In the genomic region with DNA sequence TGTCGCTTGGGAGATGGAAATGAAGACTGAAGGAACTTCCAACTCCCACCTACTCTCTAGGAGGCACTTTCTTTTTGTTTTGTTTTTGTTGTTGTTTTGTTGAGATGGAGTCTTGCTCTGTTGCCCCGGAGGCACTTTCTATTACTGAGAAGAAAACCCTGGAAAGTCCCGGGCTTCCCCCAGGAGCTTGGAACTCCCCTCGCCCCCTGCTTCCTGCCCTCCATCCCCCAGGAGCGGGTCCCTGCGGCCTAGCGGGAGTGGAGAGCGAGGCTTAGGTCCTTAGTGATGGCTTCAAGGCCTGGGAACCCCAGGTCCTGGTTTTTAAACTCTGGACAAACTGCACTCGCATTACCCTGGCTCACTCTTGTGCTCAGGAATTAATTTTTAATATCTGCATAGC, we compare ENCODE assay signal across 22 cellular contexts.
DNase-seq lines count a peak whose midpoint lies in the region; ATAC-seq, FAIRE-seq and TF ChIP-seq lines count a peak whose summit lies in the region.
"Had no signal": no experiment of that assay in that cellular context is flagged by ENCODE, and none has a peak within 500 bp of the region (broad histone marks: within the 10 kb centered on the region; RNA-seq: fewer than 3 reads in every experiment).

No MANE protein-coding gene starts in this region.

- H3K79me2 ChIP-seq in MM.1S (ENCODE audit: low read length), result no peaks in the 10 kb centered on the region
- no peaks in the 10 kb centered on the region for H3K79me2 ChIP-seq in H1 (ENCODE audit: control insufficient read depth in 1 of 2, insufficient read depth in 2 of 2, low read length in 2 of 2)

- H2BK15ac ChIP-seq in H1 (ENCODE audit: low read length), result no peak overlapping the region

- H4K5ac ChIP-seq in H1 (ENCODE audit: insufficient read length, low read depth, low read length), result no peak overlapping the region

- H3K9me3 ChIP-seq in MM.1S (replicated peaks; ENCODE audit: insufficient read depth, low read length), result no peaks in the 10 kb centered on the region
- H3K9me3 ChIP-seq in H1 (ENCODE audit: insufficient read depth in 2 of 2, low read depth in 1 of 2, low read length in 1 of 2), result 0 out of 4 replicates have a peak, but pooled peaks cover 0 to under 1% of the 10 kb centered on the region in 2 experiments
- H3K9me3 ChIP-seq in psoas muscle, result no peaks in the 10 kb centered on the region
- no peaks in the 10 kb centered on the region for H3K9me3 ChIP-seq in effector memory CD4-positive, alpha-beta T cell (ENCODE audit: control insufficient read depth, low read length)
- H3K9me3 ChIP-seq: BE2C had no signal

- H3K4me3 ChIP-seq in MM.1S (ENCODE audit: low read length) (peak overlapping the region; percentile 50), H1 (ENCODE audit: extremely low read depth in 1 of 4, insufficient read depth in 2 of 4, low read depth in 3 of 4, low read length in 4 of 4) (no peak overlapping the region), psoas muscle (no peak overlapping the region)
- H3K4me3 ChIP-seq in effector memory CD4-positive, alpha-beta T cell (ENCODE audit: insufficient read depth, low read depth, low read length, poor library complexity, severe bottlenecking), result no peak overlapping the region
- H3K4me3 ChIP-seq: A549; BLaER1 treated with 17β-estradiol and CSF1 and Interleukin-3, amounts not matched to agents 10 nM and 100 nM had no signal

- no peak for TF ChIP-seq EP300 in H1 (IDR thresholded peaks at IDR 0.05; ENCODE audit: borderline replicate concordance in 1 of 2, low read depth in 2 of 2, low read length in 2 of 2)

- H4K91ac ChIP-seq in H1 (replicated peaks; ENCODE audit: insufficient read length, low read length), result no peak overlapping the region

- H3K36me3 ChIP-seq in MM.1S (replicated peaks; ENCODE audit: insufficient read depth, low read length) (no peaks in the 10 kb centered on the region), H1 (ENCODE audit: control insufficient read depth in 2 of 4, insufficient read depth in 4 of 4, low read length in 3 of 4) (no peaks in the 10 kb centered on the region), psoas muscle (ENCODE audit: insufficient read depth in 1 of 2, low read depth in 1 of 2) (no peaks in the 10 kb centered on the region)
- no peaks in the 10 kb centered on the region for H3K36me3 ChIP-seq in effector memory CD4-positive, alpha-beta T cell (ENCODE audit: control insufficient read depth, insufficient read depth, low read length)
- H3K36me3 ChIP-seq: BE2C; BLaER1 treated with 17β-estradiol and CSF1 and Interleukin-3, amounts not matched to agents 10 nM and 100 nM had no signal

- no peaks in the 10 kb centered on the region for H3K23me2 ChIP-seq in H1 (ENCODE audit: low read depth, low read length)

- FAIRE-seq in H1 (lab: Jason Lieb, UNC), result no peak
- FAIRE-seq: A549, G401.6 had no signal

- H2AFZ ChIP-seq in MM.1S (ENCODE audit: low read length) (peak overlapping the region; percentile 83), H1 (ENCODE audit: low read length) (0 out of 2 replicates have a peak overlapping the region, but pooled peaks have one; percentile 71)

- TF ChIP-seq RAD21 in H1 (IDR thresholded peaks at IDR 0.05 in 1 of 2, conservative IDR thresholded peaks at IDR 0.05 in 1 of 2; ENCODE audit: low read depth in 2 of 2, low read length in 2 of 2), result no peak

- WGBS in H1 (ENCODE audit: extremely low coverage in 1 of 2, insufficient coverage in 1 of 2, insufficient read length in 1 of 2, insufficient replicate concordance in 2 of 2, low coverage in 1 of 2, low lambda C conversion rate in 2 of 2, missing lambda C conversion rate in 1 of 2), 2 experiments, result 92% methylated on average over 8 of the region's 9 CpGs; no CpG with 5 or more reads in 1 of the 2 experiments
- WGBS in psoas muscle, 3 donors, result 82 to 87% (median 85%) methylated on average over 9 of the region's 9 CpGs

- no peak overlapping the region for H2BK5ac ChIP-seq in H1 (ENCODE audit: low read depth, low read length)

- H3K56ac ChIP-seq in H1 (replicated peaks; ENCODE audit: insufficient read length, low read depth, low read length), result no peak overlapping the region

- intact Hi-C loops in psoas muscle (cut with DNase I), result no loop called here

- no peak for TF ChIP-seq POLR2A in H1 (IDR thresholded peaks at IDR 0.05; ENCODE audit: control extremely low read depth in 1 of 2, low read depth in 2 of 2, low read length in 2 of 2)

- H4K8ac ChIP-seq in H1 (ENCODE audit: extremely low read depth, insufficient read depth, low read length), result no peak overlapping the region; the same call in 1 of the 2 replicates

- no peak overlapping the region for H2BK120ac ChIP-seq in H1 (replicated peaks; ENCODE audit: low read depth, low read length)

- no peaks in the 10 kb centered on the region for H3F3A ChIP-seq in MM.1S (ENCODE audit: insufficient read depth, low read length)

- H3K27me3 ChIP-seq in MM.1S (replicated peaks; ENCODE audit: insufficient read depth, low read length) (no peaks in the 10 kb centered on the region), H1 (replicated peaks in 1 of 4; ENCODE audit: control insufficient read depth in 3 of 4, extremely low read depth in 1 of 4, insufficient read depth in 3 of 4, low read length in 3 of 4) (no peaks in the 10 kb centered on the region; a peak in 1 of 7 replicates), psoas muscle (ENCODE audit: insufficient read depth in 3 of 3, low read length in 2 of 3) (no peaks in the 10 kb centered on the region)
- H3K27me3 ChIP-seq in effector memory CD4-positive, alpha-beta T cell (replicated peaks; ENCODE audit: control insufficient read depth, insufficient read depth, low read length, poor library complexity, severe bottlenecking), result no peaks in the 10 kb centered on the region
- H3K27me3 ChIP-seq: BE2C; BLaER1 treated with 17β-estradiol and CSF1 and Interleukin-3, amounts not matched to agents 10 nM and 100 nM had no signal

- H3K27ac ChIP-seq in MM.1S (ENCODE audit: low read length) (peak overlapping the region; percentile 68; the same call in 1 of the 2 replicates), H1 (ENCODE audit: low read depth, low read length) (no peak overlapping the region), psoas muscle (no peak overlapping the region)
- H3K27ac ChIP-seq in effector memory CD4-positive, alpha-beta T cell (ENCODE audit: insufficient read depth, low read length, poor library complexity, severe bottlenecking), result no peak overlapping the region
- H3K27ac ChIP-seq: A549; BLaER1 treated with 17β-estradiol and CSF1 and Interleukin-3, amounts not matched to agents 10 nM and 100 nM had no signal

- H3K4me1 ChIP-seq in MM.1S (ENCODE audit: low read length), result peaks cover 5% of the 10 kb centered on the region
- no peaks in the 10 kb centered on the region; a peak in 2 of 7 replicates for H3K4me1 ChIP-seq in H1 (replicated peaks in 1 of 4; ENCODE audit: control insufficient read depth in 3 of 4, insufficient read depth in 4 of 4, low read length in 3 of 4)
- H3K4me1 ChIP-seq in psoas muscle, result no peaks in the 10 kb centered on the region
- no peaks in the 10 kb centered on the region for H3K4me1 ChIP-seq in effector memory CD4-positive, alpha-beta T cell (ENCODE audit: control insufficient read depth, insufficient read depth, low read length, poor library complexity, severe bottlenecking)
- H3K4me1 ChIP-seq: A549; BE2C; BLaER1 treated with 17β-estradiol and CSF1 and Interleukin-3, amounts not matched to agents 10 nM and 100 nM had no signal

- no peaks in the 10 kb centered on the region for H3K9me2 ChIP-seq in MM.1S (replicated peaks; ENCODE audit: insufficient read depth, low read length)

- H3K79me1 ChIP-seq in H1 (ENCODE audit: low read depth, low read length), result no peaks in the 10 kb centered on the region

- peak; percentile 5 for DNase-seq in GM10248 (ENCODE audit: extremely low spot score)
- peak; percentile 30 for DNase-seq in MM.1S
- no peak for DNase-seq in H1 (ENCODE audit: low read depth in 1 of 2, low spot score in 2 of 2)
- DNase-seq in psoas muscle, result no peak
- no peak for DNase-seq in effector memory CD4-positive, alpha-beta T cell
- DNase-seq: 8988T; ACHN; AML-193; BE2C; Calu3; CD4-positive, alpha-beta memory T cell; COR-L47; DMS53; DND-41; GOT3; H9 had no signal

- no peak overlapping the region for H2BK12ac ChIP-seq in H1 (ENCODE audit: low read depth, low read length)

- H3K18ac ChIP-seq in H1 (ENCODE audit: extremely low read depth, low read length), result no peak overlapping the region

- CTCF ChIA-PET in GM10248 (lab: Yijun Ruan, JAX), result no interaction called here
- CTCF ChIA-PET in H1 (lab: Charles Lee; ENCODE audit: partially characterized antibody), result no interaction called here

- no peak overlapping the region for H2BK20ac ChIP-seq in H1 (ENCODE audit: low read length)

- no peak overlapping the region for H3K4ac ChIP-seq in H1 (replicated peaks; ENCODE audit: insufficient read length, low read depth, low read length)

- POLR2A ChIA-PET in GM10248 (lab: Yijun Ruan, JAX), result no interaction called here
- POLR2A ChIA-PET in H1 (lab: Charles Lee; ENCODE audit: partially characterized antibody), result no interaction called here

- no peak overlapping the region for H3K14ac ChIP-seq in H1 (ENCODE audit: insufficient read length)

- no peak overlapping the region for H3K23ac ChIP-seq in H1 (ENCODE audit: insufficient read length)

- no peak overlapping the region for H2AK5ac ChIP-seq in H1 (ENCODE audit: low read depth, low read length)

- peak; percentile 31 for ATAC-seq in GM18867 (IDR thresholded peaks at IDR 0.05; ENCODE audit: unreplicated experiment)
- ATAC-seq in HG02763 (IDR thresholded peaks at IDR 0.05; ENCODE audit: unreplicated experiment), result no peak
- no peak for ATAC-seq in psoas muscle
- ATAC-seq: A549, HCT116 had no signal

- H3K4me2 ChIP-seq in MM.1S (ENCODE audit: low read depth, low read length), result peak overlapping the region; percentile 72
- no peak overlapping the region for H3K4me2 ChIP-seq in H1 (ENCODE audit: insufficient read depth in 1 of 2, low read depth in 2 of 2, low read length in 2 of 2)
- H3K4me2 ChIP-seq: A549; BLaER1 treated with 17β-estradiol and CSF1 and Interleukin-3, amounts not matched to agents 10 nM and 100 nM had no signal

- no peak for TF ChIP-seq CTCF in GM10248 (IDR thresholded peaks at IDR 0.05; ENCODE audit: control extremely low read depth, extremely low read depth, low read depth, missing control alignments)
- TF ChIP-seq CTCF in MM.1S (IDR thresholded peaks at IDR 0.05; ENCODE audit: low read length), result no peak
- no peak for TF ChIP-seq CTCF in H1 (IDR thresholded peaks at IDR 0.05; ENCODE audit: control extremely low read depth in 1 of 3, insufficient read depth in 1 of 3, low read depth in 1 of 3, low read length in 3 of 3)
- no peak for TF ChIP-seq CTCF in psoas muscle (IDR thresholded peaks at IDR 0.05)

- H4K20me1 ChIP-seq in MM.1S (ENCODE audit: insufficient read depth, low read length) (no peaks in the 10 kb centered on the region), H1 (replicated peaks in 1 of 2; ENCODE audit: control insufficient read depth in 1 of 2, insufficient read depth in 2 of 2, low read length in 2 of 2) (no peaks in the 10 kb centered on the region)
- H4K20me1 ChIP-seq: BLaER1 treated with 17β-estradiol and CSF1 and Interleukin-3, amounts not matched to agents 10 nM and 100 nM had no signal

- peak overlapping the region; percentile 51; the same call in 1 of the 2 replicates for H3K9ac ChIP-seq in MM.1S (ENCODE audit: low read length)
- no peak overlapping the region for H3K9ac ChIP-seq in H1 (replicated peaks in 1 of 4; ENCODE audit: extremely low read depth in 1 of 4, low read depth in 3 of 4, low read length in 3 of 4)
- H3K9ac ChIP-seq: BLaER1 treated with 17β-estradiol and CSF1 and Interleukin-3, amounts not matched to agents 10 nM and 100 nM had no signal

Comparison
In these comparisons a context has a peak if more than half of its experiments do, and no peak if none do; other contexts are left out.
1. DNase-seq: peak in GM10248 (single experiment) and MM.1S (single experiment); none in H1 (0 of 2), psoas muscle (0 of 2) and effector memory CD4-positive, alpha-beta T cell (0 of 3).